23 cellular contexts compared by ENCODE assay signal in genomic region chr16:79847569-79847968, GRCh38.
"Had no signal": no experiment of that assay in that cellular context is flagged by ENCODE, and none has a peak within 500 bp of the region (broad histone marks: within the 10 kb centered on the region; RNA-seq: fewer than 3 reads in every experiment).

No MANE protein-coding gene starts in this region.

- DNase-seq: activated B cell treated with CpG ODN at 0.5 μM for 24 hours; activated CD4-positive, alpha-beta memory T cell treated with anti-CD3 and anti-CD28 coated beads for 36 hours; activated CD4-positive, alpha-beta T cell treated with anti-CD3 and anti-CD28 coated beads for 1 hour; activated CD4-positive, alpha-beta T cell treated with anti-CD3 and anti-CD28 coated beads, Interleukin-2, amount 10 ng/mL, durations not matched to agents 7 days and 5 days; activated CD8-positive, alpha-beta memory T cell treated with anti-CD3 and anti-CD28 coated beads for 24 hours; activated gamma-delta T cell; activated naive CD4-positive, alpha-beta T cell treated with anti-CD3 and anti-CD28 coated beads for 36 hours; activated T-cell treated with anti-CD3 and anti-CD28 coated beads for 4 hours; activated T-cell treated with anti-CD3 and anti-CD28 coated beads, Interleukin-2, amount 50 U/mL, for 48 hours; amygdala; MM.1S; NCI-H1105 treated with DMSO at 0.1 percent for 48 hours; NCI-H1436 treated with DMSO at 0.1 percent for 48 hours; NCI-H187; NCI-H2081; NCI-H510A treated with DMSO at 0.1 percent for 48 hours; NCI-H69; NK-92 treated with Interleukin-12 subunit alpha and Interleukin-12 subunit beta, amount 100 ng/mL, for 24 hours; OCI-M1; Peyer's patch; SHP77 treated with DMSO at 0.1 percent for 48 hours had no signal

- H3K36me3 ChIP-seq: cardiac muscle cell, Peyer's patch had no signal

- H3K9me3 ChIP-seq: Peyer's patch had no signal

- H3K4me3 ChIP-seq: cardiac muscle cell, Peyer's patch had no signal

- H3K27ac ChIP-seq: cardiac muscle cell had no signal

- H3K27me3 ChIP-seq: Peyer's patch had no signal

- ATAC-seq: activated T-helper 17 cell treated with anti-CD3 and anti-CD28 coated beads, Interleukin-2, amount 50 U/mL, for 72 hours had no signal
